ENCODE assay signal across 24 cellular contexts in the genomic region with DNA sequence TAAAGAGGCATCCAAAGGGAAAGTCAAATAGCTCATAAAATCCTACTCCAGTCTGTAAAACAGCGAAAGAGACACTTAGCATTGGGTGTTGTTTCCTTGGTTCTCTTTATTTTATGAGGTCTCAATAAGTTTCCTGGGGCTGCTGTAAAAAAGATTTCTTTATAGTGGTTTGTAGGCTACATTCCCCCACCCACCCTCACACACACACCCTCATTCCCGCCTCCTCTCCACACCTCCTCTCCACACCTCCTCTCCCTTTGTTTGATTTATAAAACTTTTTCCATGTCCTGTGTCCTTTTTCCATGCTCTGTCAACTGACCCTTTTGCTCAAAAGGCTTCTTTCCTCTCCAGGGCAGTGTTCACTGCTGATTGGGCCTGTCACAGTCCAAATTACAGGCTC.
"Had no signal": no experiment of that assay in that cellular context is flagged by ENCODE, and none has a peak within 500 bp of the region (broad histone marks: within the 10 kb centered on the region; RNA-seq: fewer than 3 reads in every experiment).

No MANE protein-coding gene starts in this region.

- H3K9me3 Mint-ChIP-seq: type B pancreatic cell had no signal

- H3K27me3 ChIP-seq: ovary, stomach, testis, thyroid gland, uterus had no signal

- ATAC-seq: natural killer cell; right cardiac atrium; stimulated activated naive B cell treated with anti-CD40 and anti-IgM and Interleukin-4, amounts not matched to agents 10 μg/mL and 1 μg/mL and 100 μg/mL, for 72 hours; stimulated activated naive CD8-positive, alpha-beta T cell treated with anti-CD3 and anti-CD28 coated beads, Interleukin-15, Interleukin-2, amounts not matched to agents 100 U/mL and 50 U/mL, for 24 hours had no signal

- H3K4me3 Mint-ChIP-seq: immature natural killer cell; naive B cell; natural killer cell; nephron progenitor cell; stimulated activated naive B cell treated with anti-CD40 and anti-IgM and Interleukin-4, amounts not matched to agents 10 μg/mL and 1 μg/mL and 100 μg/mL, for 72 hours; type B pancreatic cell had no signal

- H3K4me1 ChIP-seq: left ventricle myocardium inferior, stomach, testis, uterus had no signal

- H3K36me3 Mint-ChIP-seq: naive B cell; natural killer cell; stimulated activated naive B cell treated with anti-CD40 and anti-IgM and Interleukin-4, amounts not matched to agents 10 μg/mL and 1 μg/mL and 100 μg/mL, for 72 hours; type B pancreatic cell had no signal

- H3K4me3 ChIP-seq: left ventricle myocardium inferior, lung, ovary, skin epidermis, stomach, testis, thyroid gland, uterus had no signal

- H3K4me1 Mint-ChIP-seq: immature natural killer cell; naive B cell; natural killer cell; stimulated activated naive B cell treated with anti-CD40 and anti-IgM and Interleukin-4, amounts not matched to agents 10 μg/mL and 1 μg/mL and 100 μg/mL, for 72 hours had no signal

- H3K27ac ChIP-seq: left ventricle myocardium inferior, ovary, skin epidermis, stomach, testis, thyroid gland, uterus had no signal

- H3K36me3 ChIP-seq: left ventricle myocardium inferior, ovary, stomach, thyroid gland, uterus had no signal

- H3K27me3 Mint-ChIP-seq: naive B cell; progenitor cell of endocrine pancreas; stimulated activated naive B cell treated with anti-CD40 and anti-IgM and Interleukin-4, amounts not matched to agents 10 μg/mL and 1 μg/mL and 100 μg/mL, for 72 hours had no signal

- DNase-seq: immature natural killer cell; kidney; left ventricle myocardium inferior; mesendoderm; midbrain; naive B cell; natural killer cell; nephron progenitor cell; ovary; right cardiac atrium; stimulated activated CD4-positive, alpha-beta T cell treated with anti-CD3 and anti-CD28 coated beads, Interleukin-12 subunit alpha, Interleukin-12 subunit beta, amount 100 ng/mL, for 4 hours; stimulated activated CD4-positive, alpha-beta T cell treated with anti-CD3 and anti-CD28 coated beads, Interleukin-15, amount 100 ng/mL, for 24 hours; stimulated activated CD4-positive, alpha-beta T cell treated with anti-CD3 and anti-CD28 coated beads, Interleukin-2, amount 100 ng/mL, for 24 hours; stimulated activated CD4-positive, alpha-beta T cell treated with anti-CD3 and anti-CD28 coated beads, Interleukin-4, amount 100 ng/mL, for 1 hour; stimulated activated naive B cell treated with anti-CD40 and anti-IgM and Interleukin-4, amounts not matched to agents 10 μg/mL and 1 μg/mL and 100 μg/mL, for 72 hours; stimulated activated naive CD8-positive, alpha-beta T cell treated with anti-CD3 and anti-CD28 coated beads, Interleukin-15, Interleukin-2, amounts not matched to agents 100 U/mL and 50 U/mL, for 24 hours; stomach; testis; thyroid gland; uterus had no signal

- H3K9me3 ChIP-seq: left ventricle myocardium inferior, ovary, testis, thyroid gland, uterus had no signal

- H3K27ac Mint-ChIP-seq: immature natural killer cell; naive B cell; natural killer cell; nephron progenitor cell; progenitor cell of endocrine pancreas; stimulated activated naive B cell treated with anti-CD40 and anti-IgM and Interleukin-4, amounts not matched to agents 10 μg/mL and 1 μg/mL and 100 μg/mL, for 72 hours; type B pancreatic cell had no signal
